ENCODE assay signal across 26 cellular contexts in genomic region chr11:24289301-24289700, GRCh38.
A peak's percentile ranks its signal among the peaks of the same experiment; 100 is the strongest.
DNase-seq lines count a peak whose midpoint lies in the region; ATAC-seq, FAIRE-seq and TF ChIP-seq lines count a peak whose summit lies in the region.
"Had no signal": no experiment of that assay in that cellular context is flagged by ENCODE, and none has a peak within 500 bp of the region (broad histone marks: within the 10 kb centered on the region; RNA-seq: fewer than 3 reads in every experiment).

No MANE protein-coding gene starts in this region.

- no peaks in the 10 kb centered on the region for H3K36me3 Mint-ChIP-seq in astrocyte (ENCODE audit: low read depth, unreplicated experiment)
- H3K36me3 Mint-ChIP-seq: CD14-positive monocyte; CD8-positive, alpha-beta memory T cell had no signal

- H3K4me3 ChIP-seq in astrocyte (ENCODE audit: insufficient read depth, low read depth, low read length) (no peak overlapping the region), fibroblast of pulmonary artery (replicated peaks; ENCODE audit: low read depth, low read length) (no peak overlapping the region)
- H3K4me3 ChIP-seq: A549; BLaER1 treated with 17β-estradiol and CSF1 and Interleukin-3, amounts not matched to agents 10 nM and 100 nM; GM23248 had no signal

- no peaks in the 10 kb centered on the region for H3K27me3 ChIP-seq in astrocyte (ENCODE audit: insufficient read depth, low read length)
- H3K27me3 ChIP-seq: BE2C; BLaER1 treated with 17β-estradiol and CSF1 and Interleukin-3, amounts not matched to agents 10 nM and 100 nM had no signal

- no peak overlapping the region for H3K27ac Mint-ChIP-seq in astrocyte (ENCODE audit: unreplicated experiment)
- H3K27ac Mint-ChIP-seq: CD14-positive monocyte; CD4-positive, alpha-beta T cell; CD8-positive, alpha-beta memory T cell had no signal

- no peak overlapping the region for H3K9ac ChIP-seq in astrocyte (ENCODE audit: low read length)
- H3K9ac ChIP-seq: BLaER1 treated with 17β-estradiol and CSF1 and Interleukin-3, amounts not matched to agents 10 nM and 100 nM; GM23248 had no signal

- no peak overlapping the region for H3K4me3 Mint-ChIP-seq in astrocyte (ENCODE audit: unreplicated experiment)
- H3K4me3 Mint-ChIP-seq: CD14-positive monocyte; CD4-positive, alpha-beta T cell; CD8-positive, alpha-beta memory T cell had no signal

- no peak overlapping the region for H3K27ac ChIP-seq in astrocyte (ENCODE audit: low read depth, low read length)
- H3K27ac ChIP-seq: A549; BLaER1 treated with 17β-estradiol and CSF1 and Interleukin-3, amounts not matched to agents 10 nM and 100 nM; GM23248 had no signal

- no peaks in the 10 kb centered on the region for H3K79me2 ChIP-seq in astrocyte (ENCODE audit: insufficient read depth, low read length)

- H3K4me1 ChIP-seq in astrocyte (ENCODE audit: insufficient read depth, low read length): no peaks in the 10 kb centered on the region
- H3K4me1 ChIP-seq: A549; BE2C; BLaER1 treated with 17β-estradiol and CSF1 and Interleukin-3, amounts not matched to agents 10 nM and 100 nM had no signal

- peaks cover 3% of the 10 kb centered on the region for H3K9me3 Mint-ChIP-seq in astrocyte (ENCODE audit: unreplicated experiment)

- no peaks in the 10 kb centered on the region for H3K9me3 ChIP-seq in astrocyte (ENCODE audit: insufficient read depth, low read depth, low read length)
- H3K9me3 ChIP-seq: A549; BE2C; BLaER1 treated with 17β-estradiol and CSF1 and Interleukin-3, amounts not matched to agents 10 nM and 100 nM had no signal

- H2AFZ ChIP-seq in astrocyte (ENCODE audit: low read depth, low read length): no peak overlapping the region
- H2AFZ ChIP-seq: GM23248 had no signal

- no peaks in the 10 kb centered on the region for H4K20me1 ChIP-seq in astrocyte (ENCODE audit: insufficient read depth, low read length)
- H4K20me1 ChIP-seq: BLaER1 treated with 17β-estradiol and CSF1 and Interleukin-3, amounts not matched to agents 10 nM and 100 nM had no signal

- no peak overlapping the region for H3K4me2 ChIP-seq in astrocyte (ENCODE audit: low read length)
- H3K4me2 ChIP-seq: A549; BLaER1 treated with 17β-estradiol and CSF1 and Interleukin-3, amounts not matched to agents 10 nM and 100 nM had no signal

- ATAC-seq in GM21390 (IDR thresholded peaks at IDR 0.05; ENCODE audit: unreplicated experiment) (no peak), HG03139 (IDR thresholded peaks at IDR 0.05; ENCODE audit: unreplicated experiment) (no peak)
- ATAC-seq: A549, HCT116 had no signal

- no peaks in the 10 kb centered on the region for H3K27me3 Mint-ChIP-seq in astrocyte (ENCODE audit: low read depth, unreplicated experiment)
- H3K27me3 Mint-ChIP-seq: CD4-positive, alpha-beta T cell; CD8-positive, alpha-beta memory T cell had no signal

- DNase-seq in NCI-H226: peak; percentile 3
- no peak for DNase-seq in astrocyte (ENCODE audit: low read depth)
- peak; percentile 62 for DNase-seq in fibroblast of pulmonary artery (ENCODE audit: low read depth)
- DNase-seq in medulla oblongata (ENCODE audit: extremely low spot score): no peak
- no peak for DNase-seq in NCI-H146 (lab: John Stamatoyannopoulos, UW)
- DNase-seq: 8988T; ACHN; AML-193; BE2C; Calu3; CD4-positive, alpha-beta T cell; CD8-positive, alpha-beta memory T cell; DMS53; DMS79 treated with DMSO at 0.1 percent for 48 hours; GF-D8; GM23248; H7 had no signal

- H3K4me1 Mint-ChIP-seq in astrocyte (ENCODE audit: low read depth, unreplicated experiment): no peaks in the 10 kb centered on the region
- H3K4me1 Mint-ChIP-seq: CD14-positive monocyte; CD8-positive, alpha-beta memory T cell had no signal

- H3K36me3 ChIP-seq in astrocyte (ENCODE audit: insufficient read depth, low read length): no peaks in the 10 kb centered on the region
- H3K36me3 ChIP-seq: BE2C; BLaER1 treated with 17β-estradiol and CSF1 and Interleukin-3, amounts not matched to agents 10 nM and 100 nM had no signal

- peak; percentile 23 for FAIRE-seq in astrocyte (lab: Jason Lieb, UNC)
- FAIRE-seq: A549, GM12891, GM18507, H1 had no signal

- TF ChIP-seq CTCF in astrocyte (IDR thresholded peaks at IDR 0.05; ENCODE audit: insufficient read depth, low read depth, low read length) (no peak), fibroblast of pulmonary artery (IDR thresholded peaks at IDR 0.05; ENCODE audit: low read length, missing control alignments) (no peak)

Comparison
In these comparisons a context has a peak if more than half of its experiments do, and no peak if none do; other contexts are left out.
1. DNase-seq: peak in NCI-H226 (single experiment) and fibroblast of pulmonary artery (single experiment); none in astrocyte (single experiment), medulla oblongata (single experiment) and NCI-H146 (single experiment).